Comparison of ENCODE assay signal across 24 cellular contexts in the genomic region with DNA sequence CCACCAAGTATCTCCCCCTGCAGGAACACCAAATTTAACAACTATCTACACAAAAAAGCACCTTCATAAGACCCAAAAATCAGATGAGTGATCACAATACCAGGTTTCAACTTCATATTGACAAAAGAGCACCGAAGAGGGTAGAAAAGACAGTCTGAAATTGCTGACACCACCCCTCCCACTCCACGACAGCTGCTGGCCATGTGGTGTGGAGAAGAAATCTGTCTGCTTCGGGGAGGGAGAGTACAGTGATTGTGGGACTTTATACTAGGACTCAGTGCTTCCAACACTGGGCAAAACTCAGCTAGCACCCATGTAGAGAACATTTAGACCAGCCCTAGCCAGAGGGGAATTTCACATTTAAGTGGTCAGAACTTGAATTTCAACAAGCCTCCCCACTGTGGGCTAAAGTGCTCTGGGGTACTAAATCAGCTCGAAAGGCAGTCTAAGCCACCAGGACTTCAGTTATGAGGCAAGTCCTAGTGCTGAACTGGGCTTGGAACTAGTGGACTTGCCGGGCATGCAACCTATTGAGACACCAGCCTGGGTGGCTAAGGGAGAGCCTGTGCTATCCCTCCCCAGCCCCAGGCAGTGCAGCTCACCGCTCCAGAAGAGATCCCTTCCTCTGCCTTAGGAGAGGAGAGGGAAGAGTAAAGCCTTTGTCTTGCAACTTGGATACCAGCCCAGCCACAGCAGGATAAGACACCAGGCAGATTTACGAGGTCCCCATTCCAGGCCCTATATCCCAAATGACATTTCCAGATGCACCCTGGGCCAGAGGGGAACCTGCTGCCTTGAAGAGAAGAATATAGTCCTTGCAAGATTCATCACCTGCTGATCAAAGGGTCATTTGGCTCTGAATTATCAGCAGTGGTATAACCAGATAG. TPM values are rescaled to one million over a fixed set of nuclear protein-coding genes. Genes with fewer than 3 reads are reported as not detected.
DNase-seq lines count a peak whose midpoint lies in the region; ATAC-seq and TF ChIP-seq lines count a peak whose summit lies in the region.
"Had no signal": no experiment of that assay in that cellular context is flagged by ENCODE, and none has a peak within 500 bp of the region (broad histone marks: within the 10 kb centered on the region; RNA-seq: fewer than 3 reads in every experiment).

No MANE protein-coding gene starts in this region.

- H3K27ac Mint-ChIP-seq in glutamatergic neuron (ENCODE audit: unreplicated experiment) = peak overlapping the region; percentile 80
- H3K27ac Mint-ChIP-seq in stimulated activated effector memory CD8-positive, alpha-beta T cell treated with anti-CD3 and anti-CD28 coated beads, Interleukin-12 subunit alpha, Interleukin-12 subunit beta, amount 100 ng/mL, for 72 hours = no peak overlapping the region
- H3K27ac Mint-ChIP-seq: activated CD4-positive, alpha-beta T cell treated with anti-CD3 and anti-CD28 coated beads, Interleukin-2, amount 10 ng/mL, durations not matched to agents 7 days and 5 days; activated naive CD8-positive, alpha-beta T cell treated with anti-CD3 and anti-CD28 coated beads, Interleukin-2, amount 10 ng/mL, durations not matched to agents 7 days and 5 days; activated T-helper 2 cell treated with anti-CD3 and anti-CD28 coated beads, Interferon-gamma antibody, Interleukin-2, Interleukin-4, amounts not matched to agents 10 μg/mL and 5 μg/mL and 100 μg/mL, durations not matched to agents 14 hours and 24 hours and 36 hours; dendritic cell treated with granulocyte-macrophage colony-stimulating factor and Interleukin-4, amounts not matched to agents 40 ng/mL and 50 ng/mL, for 4 days had no signal

- peaks cover 4% of the 10 kb centered on the region for H3K27me3 Mint-ChIP-seq in glutamatergic neuron (ENCODE audit: unreplicated experiment)
- H3K27me3 Mint-ChIP-seq: dendritic cell treated with granulocyte-macrophage colony-stimulating factor and Interleukin-4, amounts not matched to agents 40 ng/mL and 50 ng/mL, for 4 days had no signal

- H3K4me3 Mint-ChIP-seq in glutamatergic neuron (ENCODE audit: unreplicated experiment) = no peak overlapping the region
- H3K4me3 Mint-ChIP-seq in stimulated activated effector memory CD8-positive, alpha-beta T cell treated with anti-CD3 and anti-CD28 coated beads, Interleukin-12 subunit alpha, Interleukin-12 subunit beta, amount 100 ng/mL, for 72 hours = no peak overlapping the region
- H3K4me3 Mint-ChIP-seq: activated CD4-positive, alpha-beta T cell treated with anti-CD3 and anti-CD28 coated beads, Interleukin-2, amount 10 ng/mL, durations not matched to agents 7 days and 5 days; activated naive CD8-positive, alpha-beta T cell treated with anti-CD3 and anti-CD28 coated beads, Interleukin-2, amount 10 ng/mL, durations not matched to agents 7 days and 5 days; dendritic cell treated with granulocyte-macrophage colony-stimulating factor and Interleukin-4, amounts not matched to agents 40 ng/mL and 50 ng/mL, for 4 days had no signal

- peaks cover 9% of the 10 kb centered on the region for H3K9me3 Mint-ChIP-seq in glutamatergic neuron (ENCODE audit: unreplicated experiment)
- H3K9me3 Mint-ChIP-seq in stimulated activated effector memory CD8-positive, alpha-beta T cell treated with anti-CD3 and anti-CD28 coated beads, Interleukin-12 subunit alpha, Interleukin-12 subunit beta, amount 100 ng/mL, for 72 hours = no peaks in the 10 kb centered on the region
- H3K9me3 Mint-ChIP-seq: activated CD4-positive, alpha-beta T cell treated with anti-CD3 and anti-CD28 coated beads, Interleukin-2, amount 10 ng/mL, durations not matched to agents 7 days and 5 days; activated naive CD8-positive, alpha-beta T cell treated with anti-CD3 and anti-CD28 coated beads, Interleukin-2, amount 10 ng/mL, durations not matched to agents 7 days and 5 days; activated T-helper 2 cell treated with anti-CD3 and anti-CD28 coated beads, Interferon-gamma antibody, Interleukin-2, Interleukin-4, amounts not matched to agents 10 μg/mL and 5 μg/mL and 100 μg/mL, durations not matched to agents 14 hours and 24 hours and 36 hours; dendritic cell treated with granulocyte-macrophage colony-stimulating factor and Interleukin-4, amounts not matched to agents 40 ng/mL and 50 ng/mL, for 4 days had no signal

- peak; percentile 28 for ATAC-seq in stimulated activated effector memory CD8-positive, alpha-beta T cell treated with anti-CD3 and anti-CD28 coated beads, Interleukin-12 subunit alpha, Interleukin-12 subunit beta, amount 100 ng/mL, for 72 hours
- ATAC-seq: lower lobe of right lung, Right ventricle myocardium inferior had no signal

- H3K36me3 Mint-ChIP-seq in glutamatergic neuron (ENCODE audit: unreplicated experiment) = peaks cover 5% of the 10 kb centered on the region
- H3K36me3 Mint-ChIP-seq in stimulated activated effector memory CD8-positive, alpha-beta T cell treated with anti-CD3 and anti-CD28 coated beads, Interleukin-12 subunit alpha, Interleukin-12 subunit beta, amount 100 ng/mL, for 72 hours = no peaks in the 10 kb centered on the region
- H3K36me3 Mint-ChIP-seq: activated naive CD8-positive, alpha-beta T cell treated with anti-CD3 and anti-CD28 coated beads, Interleukin-2, amount 10 ng/mL, durations not matched to agents 7 days and 5 days had no signal

- DNase-seq in NCI-H345 (lab: John Stamatoyannopoulos, UW) (peak; percentile 19), NCI-H345 treated with DMSO at 0.1 percent for 48 hours (lab: John Stamatoyannopoulos, UW; ENCODE audit: unreplicated experiment) (no peak), NCI-H2081 treated with DMSO at 0.1 percent for 48 hours (lab: John Stamatoyannopoulos, UW) (peak; percentile 13), glutamatergic neuron (peak; percentile 21), SHP77 treated with DMSO at 0.1 percent for 48 hours (lab: John Stamatoyannopoulos, UW) (no peak), epidermal melanocyte (ENCODE audit: insufficient read length, low spot score) (no peak), NCI-H748 (lab: John Stamatoyannopoulos, UW; ENCODE audit: unreplicated experiment) (no peak)
- no peak for DNase-seq in stimulated activated effector memory CD8-positive, alpha-beta T cell treated with anti-CD3 and anti-CD28 coated beads, Interleukin-12 subunit alpha, Interleukin-12 subunit beta, amount 100 ng/mL, for 72 hours (ENCODE audit: low spot score in 2 of 2)
- DNase-seq: activated CD4-positive, alpha-beta T cell treated with anti-CD3 and anti-CD28 coated beads, Interleukin-2, amount 10 ng/mL, durations not matched to agents 7 days and 5 days; activated naive CD8-positive, alpha-beta T cell treated with anti-CD3 and anti-CD28 coated beads, Interleukin-2, amount 10 ng/mL, durations not matched to agents 7 days and 5 days; brain microvascular endothelial cell; C1 segment of cervical spinal cord; DMS 273 treated with DMSO at 0.1 percent for 48 hours; lower lobe of right lung; NCI-H526 treated with DMSO at 0.1 percent for 48 hours; stimulated activated CD8-positive, alpha-beta memory T cell treated with anti-CD3 and anti-CD28 coated beads, Interleukin-4, amount 100 ng/mL, for 48 hours had no signal

- peaks cover 8% of the 10 kb centered on the region for H3K4me1 Mint-ChIP-seq in glutamatergic neuron (ENCODE audit: low read depth, unreplicated experiment)
- no peaks in the 10 kb centered on the region for H3K4me1 Mint-ChIP-seq in stimulated activated effector memory CD8-positive, alpha-beta T cell treated with anti-CD3 and anti-CD28 coated beads, Interleukin-12 subunit alpha, Interleukin-12 subunit beta, amount 100 ng/mL, for 72 hours
- H3K4me1 Mint-ChIP-seq: activated CD4-positive, alpha-beta T cell treated with anti-CD3 and anti-CD28 coated beads, Interleukin-2, amount 10 ng/mL, durations not matched to agents 7 days and 5 days; activated naive CD8-positive, alpha-beta T cell treated with anti-CD3 and anti-CD28 coated beads, Interleukin-2, amount 10 ng/mL, durations not matched to agents 7 days and 5 days had no signal

- no peak for TF ChIP-seq CTCF in glutamatergic neuron (IDR thresholded peaks at IDR 0.05; ENCODE audit: partially characterized antibody, unreplicated experiment)

RNA-seq across cellular contexts. Expression of gene POU1F1, which starts 44.6 kb away (rescaled TPM):
- not detected for total RNA-seq in glutamatergic neuron (ENCODE audit: unreplicated experiment)
- total RNA-seq: activated CD4-positive, alpha-beta T cell treated with anti-CD3 and anti-CD28 coated beads, Interleukin-2, amount 10 ng/mL, durations not matched to agents 7 days and 5 days; activated naive CD8-positive, alpha-beta T cell treated with anti-CD3 and anti-CD28 coated beads, Interleukin-2, amount 10 ng/mL, durations not matched to agents 7 days and 5 days; activated T-helper 2 cell treated with anti-CD3 and anti-CD28 coated beads, Interferon-gamma antibody, Interleukin-2, Interleukin-4, amounts not matched to agents 10 μg/mL and 5 μg/mL and 100 μg/mL, durations not matched to agents 14 hours and 24 hours and 36 hours; endothelial cell of umbilical vein; H1; lower lobe of right lung; osteocyte; right atrium auricular region; Right ventricle myocardium inferior; urinary bladder had no signal

Comparison
In these comparisons a context has a peak if more than half of its experiments do, and no peak if none do; other contexts are left out.
1. DNase-seq: peak in NCI-H345 (single experiment), NCI-H2081 treated with DMSO at 0.1 percent for 48 hours (single experiment) and glutamatergic neuron (single experiment); none in NCI-H345 treated with DMSO at 0.1 percent for 48 hours (single experiment), stimulated activated effector memory CD8-positive, alpha-beta T cell treated with anti-CD3 and anti-CD28 coated beads, Interleukin-12 subunit alpha, Interleukin-12 subunit beta, amount 100 ng/mL, for 72 hours (0 of 2), SHP77 treated with DMSO at 0.1 percent for 48 hours (single experiment), epidermal melanocyte (single experiment) and NCI-H748 (single experiment).